Comparison of ENCODE assay signal across 1 cellular context in the genomic region with DNA sequence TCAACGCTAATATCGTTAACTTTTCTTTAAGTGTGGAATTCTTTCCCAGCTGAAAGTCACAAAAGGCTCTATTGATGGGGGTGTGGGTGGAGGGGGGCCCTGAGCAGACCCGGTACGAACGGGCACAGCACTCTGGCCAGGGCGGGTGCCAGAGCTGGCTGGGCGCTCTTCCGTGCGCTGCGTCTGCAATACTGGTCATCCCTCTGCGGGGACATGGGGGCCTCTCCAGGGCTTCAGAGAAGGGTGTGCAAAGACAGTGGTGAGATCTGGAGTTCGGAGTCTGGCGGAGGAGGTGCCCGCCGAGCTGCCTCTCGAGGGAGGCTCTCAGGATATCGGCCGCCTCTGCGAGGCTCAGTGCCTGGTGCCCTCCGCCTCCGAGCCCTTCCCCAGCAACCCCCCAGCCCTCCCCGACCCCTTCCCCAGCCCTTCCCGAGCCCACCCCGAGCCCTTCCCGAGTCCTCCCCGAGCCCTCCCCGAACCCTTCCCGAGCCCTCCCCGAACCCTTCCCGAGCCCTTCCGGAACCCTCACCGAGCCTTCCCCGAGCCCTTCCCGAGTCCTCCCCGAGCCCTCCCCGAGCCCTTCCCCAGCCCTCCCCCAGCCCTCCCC.
TF ChIP-seq lines count a peak whose summit lies in the region.

No MANE protein-coding gene starts in this region.

TF ChIP-seq in A549, 52 proteins besides CTCF, POLR2A, EP300 and RAD21:
- TF ChIP-seq SMC3 (IDR thresholded peaks at IDR 0.05) = no peak
TF ChIP-seq in A549: peak in this region for 0.
